8 cellular contexts compared by ENCODE assay signal in genomic region chr6:42338573-42339218, GRCh38.
A peak's percentile ranks its signal among the peaks of the same experiment; 100 is the strongest.
DNase-seq lines count a peak whose midpoint lies in the region; TF ChIP-seq lines count a peak whose summit lies in the region.

No MANE protein-coding gene starts in this region.

- peaks cover 71% of the 10 kb centered on the region for H3K4me1 Mint-ChIP-seq in activated CD4-positive, alpha-beta memory T cell treated with anti-CD3 and anti-CD28 coated beads, Interleukin-2, amount 10 ng/mL, durations not matched to agents 7 days and 5 days

- no TSS peak for BruUV-seq in A673 (replicated peaks; lab: Mats Ljungman, UMichigan)

- no peak for TF ChIP-seq CTCF in AG04449 (IDR thresholded peaks at IDR 0.05; ENCODE audit: insufficient read depth, low read length, missing control alignments)
- no peak for TF ChIP-seq CTCF in A673 (conservative IDR thresholded peaks at IDR 0.05; ENCODE audit: low read depth, low read length)

- intact Hi-C loops in A673 (cut with micrococcal nuclease; ENCODE audit: unreplicated experiment), result no loop called here

- H3K27me3 Mint-ChIP-seq in activated CD4-positive, alpha-beta memory T cell treated with anti-CD3 and anti-CD28 coated beads, Interleukin-2, amount 10 ng/mL, durations not matched to agents 7 days and 5 days, result no peaks in the 10 kb centered on the region

- H3K27ac Mint-ChIP-seq in activated CD4-positive, alpha-beta memory T cell treated with anti-CD3 and anti-CD28 coated beads, Interleukin-2, amount 10 ng/mL, durations not matched to agents 7 days and 5 days, result peak overlapping the region; percentile 21

- POLR2A ChIA-PET in AG04449 (lab: Yijun Ruan, JAX), result interaction anchor here (0.9 to 1.7 kb wide), 3 partner anchors 22 to 209 kb away, joined by 4 to 6 read pairs (median 4); no protein-coding TSS in a partner anchor
- POLR2A ChIA-PET in activated CD4-positive, alpha-beta memory T cell treated with anti-CD3 and anti-CD28 coated beads, Interleukin-2, amount 10 ng/mL, durations not matched to agents 7 days and 5 days (lab: Charles Lee), result interaction anchor here (1.3 to 3.3 kb wide), 6 partner anchors 10 to 113 kb away, joined by 3 to 17 read pairs (median 8); partner anchors contain the start of gene TRERF1
- POLR2A ChIA-PET in A673 (lab: Charles Lee; ENCODE audit: low non-redundant PET), result no interaction called here

- peaks cover 33% of the 10 kb centered on the region for H3K36me3 Mint-ChIP-seq in activated CD4-positive, alpha-beta memory T cell treated with anti-CD3 and anti-CD28 coated beads, Interleukin-2, amount 10 ng/mL, durations not matched to agents 7 days and 5 days (ENCODE audit: low read depth)

- no peak overlapping the region for H3K4me3 Mint-ChIP-seq in activated CD4-positive, alpha-beta memory T cell treated with anti-CD3 and anti-CD28 coated beads, Interleukin-2, amount 10 ng/mL, durations not matched to agents 7 days and 5 days

- no peak overlapping the region for H3K27ac ChIP-seq in A673 (ENCODE audit: low read depth, low read length, poor library complexity, severe bottlenecking)

- peak overlapping the region; percentile 23 for H3K4me3 ChIP-seq in AG04449 (ENCODE audit: low read depth, low read length)
- no peak overlapping the region for H3K4me3 ChIP-seq in A673 (ENCODE audit: low read depth, low read length, poor library complexity, severe bottlenecking)

- H3K27me3 ChIP-seq in A673 (replicated peaks; ENCODE audit: insufficient read depth, low read depth, low read length, poor library complexity), result no peaks in the 10 kb centered on the region

- CTCF ChIA-PET in AG04449 (lab: Yijun Ruan, JAX), result interaction anchor here (0.7 to 7.1 kb wide), 5 partner anchors 12 to 209 kb away, joined by 3 to 30 read pairs (median 5); no protein-coding TSS in a partner anchor
- CTCF ChIA-PET in activated CD4-positive, alpha-beta memory T cell treated with anti-CD3 and anti-CD28 coated beads, Interleukin-2, amount 10 ng/mL, durations not matched to agents 7 days and 5 days (lab: Charles Lee), result interaction anchor here (1.6 to 5.0 kb wide), 2 partner anchors 68 to 209 kb away, joined by 3 to 26 read pairs; no protein-coding TSS in a partner anchor
- CTCF ChIA-PET in A673 (lab: Charles Lee), result no interaction called here

- no peaks in the 10 kb centered on the region for H3K36me3 ChIP-seq in A673 (ENCODE audit: insufficient read depth, low read length, poor library complexity, severe bottlenecking)

- peak; percentile 98 for DNase-seq in AG04449 (ENCODE audit: low read depth, low spot score)
- DNase-seq in HCEC 1CT, result peak; percentile 99
- no peak for DNase-seq in activated CD4-positive, alpha-beta memory T cell treated with anti-CD3 and anti-CD28 coated beads, Interleukin-2, amount 10 ng/mL, durations not matched to agents 7 days and 5 days
- peak; percentile 93 for DNase-seq in glomerular visceral epithelial cell (ENCODE audit: extremely low spot score)
- DNase-seq in A673 (ENCODE audit: low spot score), result no peak
- no peak for DNase-seq in COLO668 (lab: John Stamatoyannopoulos, UW; ENCODE audit: unreplicated experiment)
- DNase-seq in cerebellar cortex (ENCODE audit: low spot score), result no peak
- DNase-seq in NCI-H1436 (lab: John Stamatoyannopoulos, UW), result no peak

- H3K4me1 ChIP-seq in A673 (ENCODE audit: insufficient read depth, low read length, poor library complexity, severe bottlenecking), result no peaks in the 10 kb centered on the region

- H3K9me3 ChIP-seq in A673 (ENCODE audit: low read depth, low read length, poor library complexity, severe bottlenecking), result no peaks in the 10 kb centered on the region

- H3K9me3 Mint-ChIP-seq in activated CD4-positive, alpha-beta memory T cell treated with anti-CD3 and anti-CD28 coated beads, Interleukin-2, amount 10 ng/mL, durations not matched to agents 7 days and 5 days, result no peaks in the 10 kb centered on the region

Comparison
In these comparisons a context has a peak if more than half of its experiments do, and no peak if none do; other contexts are left out.
1. DNase-seq: peak in AG04449 (single experiment), HCEC 1CT (single experiment) and glomerular visceral epithelial cell (single experiment); none in activated CD4-positive, alpha-beta memory T cell treated with anti-CD3 and anti-CD28 coated beads, Interleukin-2, amount 10 ng/mL, durations not matched to agents 7 days and 5 days (single experiment), A673 (single experiment), COLO668 (single experiment), cerebellar cortex (single experiment) and NCI-H1436 (single experiment).